Comparison of ENCODE assay signal across 1 cellular context in the genomic region with DNA sequence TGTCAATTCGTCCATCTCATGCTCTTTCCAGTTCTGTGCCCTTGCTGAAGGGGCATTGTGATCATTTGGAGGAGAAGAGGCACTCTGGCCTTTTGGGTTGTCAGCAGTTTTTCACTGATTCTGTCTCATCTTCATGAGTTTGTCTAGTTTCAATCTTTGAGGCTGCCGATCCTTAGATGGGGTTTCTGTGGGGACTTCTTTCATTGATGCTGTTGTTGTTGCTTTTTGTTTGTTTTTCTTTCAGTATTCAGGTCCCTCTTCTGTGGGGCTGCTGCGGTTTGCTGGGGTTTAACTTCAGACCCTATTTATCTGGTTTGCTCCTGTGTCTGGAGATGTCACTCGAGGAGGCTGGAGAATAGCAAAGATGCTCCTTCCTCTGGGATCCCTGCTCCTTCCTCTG.
A peak's percentile ranks its signal among the peaks of the same experiment; 100 is the strongest.
TF ChIP-seq lines count a peak whose summit lies in the region.

No MANE protein-coding gene starts in this region.

TF ChIP-seq in K562, 482 proteins besides CTCF, POLR2A, EP300 and RAD21:
- peak; percentile 15; the same call in 1 of the 2 replicates for TF ChIP-seq C11orf30 (IDR thresholded peaks at IDR 0.05; ENCODE audit: low read depth)
- TF ChIP-seq ZNF316 (IDR thresholded peaks at IDR 0.05): 0 out of 2 replicates have a peak, but pooled peaks have one; percentile 32
- TF ChIP-seq GATAD2A (IDR thresholded peaks at IDR 0.05): no peak
- no peak for TF ChIP-seq EHMT2 (IDR thresholded peaks at IDR 0.05)
